In genomic region chr5:124724357-124725039, GRCh38 we compare ENCODE assay signal across 1 cellular context.
TF ChIP-seq lines count a peak whose summit lies in the region.

No MANE protein-coding gene starts in this region.

TF ChIP-seq in H1, 55 proteins besides CTCF, POLR2A, EP300 and RAD21:
- TF ChIP-seq ZNF274 (IDR thresholded peaks at IDR 0.05; ENCODE audit: borderline replicate concordance, extremely low read depth, low read length) (no peak), JUN (IDR thresholded peaks at IDR 0.05; ENCODE audit: low read depth, low read length) (no peak), SP4 (IDR thresholded peaks at IDR 0.05; ENCODE audit: low read length) (no peak), NANOG (IDR thresholded peaks at IDR 0.05; ENCODE audit: insufficient read depth, low read depth, low read length, poor library complexity, severe bottlenecking) (no peak), EGR1 (IDR thresholded peaks at IDR 0.05; ENCODE audit: borderline replicate concordance, low read depth, low read length) (no peak), CTBP2 (IDR thresholded peaks at IDR 0.05; ENCODE audit: borderline replicate concordance, insufficient read depth, insufficient read length, low read length) (no peak), TEAD4 (IDR thresholded peaks at IDR 0.05; ENCODE audit: low read depth, low read length) (no peak)
